In the genomic region with DNA sequence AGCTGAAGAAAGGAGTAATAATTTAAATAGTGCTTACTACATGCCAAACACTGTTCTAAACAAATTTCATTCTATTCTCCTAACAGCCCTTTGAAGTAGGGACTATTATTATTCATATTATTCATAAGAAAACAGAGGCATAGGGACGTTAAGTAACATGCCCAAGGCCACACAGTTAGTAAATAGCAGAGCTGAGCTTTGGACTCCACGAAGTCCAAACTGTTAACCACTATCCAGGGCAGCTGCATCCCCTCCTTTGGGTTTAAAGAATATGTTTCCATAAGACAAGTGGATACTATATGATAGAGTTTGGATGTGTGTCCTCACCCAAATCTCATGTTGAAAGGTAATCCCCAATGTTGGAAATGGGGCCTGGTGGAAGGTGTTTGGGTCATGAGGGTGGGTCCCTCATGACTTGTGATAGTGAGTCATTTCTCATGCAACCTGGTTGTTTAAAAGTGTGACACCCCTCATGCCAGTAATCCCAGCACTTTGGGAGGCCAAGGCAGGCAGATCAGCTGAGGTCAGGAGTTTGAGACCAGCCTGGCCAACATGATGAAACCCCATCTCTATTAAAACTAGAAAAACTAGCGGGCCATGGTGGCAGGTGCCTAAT, we compare ENCODE assay signal across 1 cellular context.
TF ChIP-seq lines count a peak whose summit lies in the region.

No MANE protein-coding gene starts in this region.

TF ChIP-seq in HepG2, 621 proteins besides CTCF, POLR2A, EP300 and RAD21 (continued from another document and continues in another):
- TF ChIP-seq, protein P1, sequence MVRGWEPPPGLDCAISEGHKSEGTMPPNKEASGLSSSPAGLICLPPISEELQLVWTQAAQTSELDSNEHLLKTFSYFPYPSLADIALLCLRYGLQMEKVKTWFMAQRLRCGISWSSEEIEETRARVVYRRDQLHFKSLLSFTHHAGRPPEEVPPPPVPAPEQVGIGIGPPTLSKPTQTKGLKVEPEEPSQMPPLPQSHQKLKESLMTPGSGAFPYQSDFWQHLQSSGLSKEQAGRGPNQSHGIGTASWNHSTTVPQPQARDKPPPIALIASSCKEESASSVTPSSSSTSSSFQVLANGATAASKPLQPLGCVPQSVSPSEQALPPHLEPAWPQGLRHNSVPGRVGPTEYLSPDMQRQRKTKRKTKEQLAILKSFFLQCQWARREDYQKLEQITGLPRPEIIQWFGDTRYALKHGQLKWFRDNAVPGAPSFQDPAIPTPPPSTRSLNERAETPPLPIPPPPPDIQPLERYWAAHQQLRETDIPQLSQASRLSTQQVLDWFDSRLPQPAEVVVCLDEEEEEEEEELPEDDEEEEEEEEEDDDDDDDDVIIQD (CRISPR knock-in tag; IDR thresholded peaks at IDR 0.05; ENCODE audit: low read depth): peak; percentile 34; the same call in 1 of the 2 replicates
- TF ChIP-seq SOX6 (IDR thresholded peaks at IDR 0.05) (no peak), SOX6 (CRISPR knock-in tag; IDR thresholded peaks at IDR 0.05) (peak; percentile 74), ELF3 (CRISPR knock-in tag; IDR thresholded peaks at IDR 0.05) (peak; percentile 33; the same call in 1 of the 2 replicates), MIER2 (CRISPR knock-in tag; IDR thresholded peaks at IDR 0.05) (peak; percentile 57; the same call in 1 of the 2 replicates), KDM6A (CRISPR knock-in tag; IDR thresholded peaks at IDR 0.05; ENCODE audit: low read depth) (peak; percentile 80), RARA (CRISPR knock-in tag; IDR thresholded peaks at IDR 0.05) (peak; percentile 52; the same call in 1 of the 2 replicates), ZNF44 (CRISPR knock-in tag; IDR thresholded peaks at IDR 0.05) (no peak), NR2F6 (IDR thresholded peaks at IDR 0.05) (no peak), NR2F6 (CRISPR knock-in tag; IDR thresholded peaks at IDR 0.05) (0 out of 2 replicates have a peak, but pooled peaks have one; percentile 12), SALL1 (CRISPR knock-in tag; IDR thresholded peaks at IDR 0.05) (peak; percentile 83; the same call in 1 of the 2 replicates), ZNF143 (CRISPR knock-in tag; IDR thresholded peaks at IDR 0.05) (no peak), STAT5B (CRISPR knock-in tag; IDR thresholded peaks at IDR 0.05) (no peak), NCOA2 (CRISPR knock-in tag; IDR thresholded peaks at IDR 0.05) (peak; percentile 50; the same call in 1 of the 2 replicates), ZNF563 (CRISPR knock-in tag; IDR thresholded peaks at IDR 0.05) (peak; percentile 80), ZNF615 (CRISPR knock-in tag; IDR thresholded peaks at IDR 0.05; ENCODE audit: borderline replicate concordance) (no peak), TARDBP (CRISPR knock-in tag; IDR thresholded peaks at IDR 0.05) (peak; percentile 70), ZMYM4 (CRISPR knock-in tag; IDR thresholded peaks at IDR 0.05) (peak; percentile 78), ZFP1 (CRISPR knock-in tag; IDR thresholded peaks at IDR 0.05) (0 out of 2 replicates have a peak, but pooled peaks have one; percentile 24), SOX13 (IDR thresholded peaks at IDR 0.05) (no peak), SOX13 (CRISPR knock-in tag; conservative IDR thresholded peaks at IDR 0.05 in 1 of 2, IDR thresholded peaks at IDR 0.05 in 1 of 2) (peak in 1 of 2 experiments; percentile 83; a peak in 2 of 4 replicates), TCF7 (IDR thresholded peaks at IDR 0.05; ENCODE audit: low read depth) (peak; percentile 65), ASH2L (IDR thresholded peaks at IDR 0.05; ENCODE audit: insufficient read length, low read depth, low read length) (peak; percentile 43), HDAC1 (CRISPR knock-in tag; IDR thresholded peaks at IDR 0.05) (peak; percentile 54; the same call in 1 of the 2 replicates), ZNF792 (CRISPR knock-in tag; IDR thresholded peaks at IDR 0.05) (peak; percentile 53; the same call in 1 of the 2 replicates), FOXK1 (CRISPR knock-in tag; IDR thresholded peaks at IDR 0.05; ENCODE audit: borderline replicate concordance, low read depth) (peak; percentile 78; the same call in 1 of the 2 replicates), TBX3 (IDR thresholded peaks at IDR 0.05; ENCODE audit: borderline replicate concordance) (no peak), CEBPB (IDR thresholded peaks at IDR 0.05; ENCODE audit: borderline replicate concordance, low read depth, low read length) (0 out of 2 replicates have a peak, but pooled peaks have one; percentile 18), KLF6 (CRISPR knock-in tag; IDR thresholded peaks at IDR 0.05) (no peak), ZMYM2 (CRISPR knock-in tag; IDR thresholded peaks at IDR 0.05) (peak; percentile 56), MEF2D (CRISPR knock-in tag; IDR thresholded peaks at IDR 0.05) (no peak), NBN (conservative IDR thresholded peaks at IDR 0.05) (no peak), KDM1A (CRISPR knock-in tag; IDR thresholded peaks at IDR 0.05) (0 out of 2 replicates have a peak, but pooled peaks have one; percentile 52), ZNF775 (CRISPR knock-in tag; IDR thresholded peaks at IDR 0.05; ENCODE audit: borderline replicate concordance) (no peak), BCL6 (CRISPR knock-in tag; IDR thresholded peaks at IDR 0.05) (peak; percentile 54), POGZ (CRISPR knock-in tag; IDR thresholded peaks at IDR 0.05) (peak; percentile 46; the same call in 1 of the 2 replicates), SMAD3 (CRISPR knock-in tag; IDR thresholded peaks at IDR 0.05) (0 out of 2 replicates have a peak, but pooled peaks have one; percentile 27), CEBPG (CRISPR knock-in tag; IDR thresholded peaks at IDR 0.05) (peak; percentile 43; the same call in 1 of the 2 replicates), ZNF253 (CRISPR knock-in tag; IDR thresholded peaks at IDR 0.05; ENCODE audit: borderline replicate concordance) (no peak), NFATC3 (CRISPR knock-in tag; IDR thresholded peaks at IDR 0.05) (no peak)
- TF ChIP-seq, protein P2, sequence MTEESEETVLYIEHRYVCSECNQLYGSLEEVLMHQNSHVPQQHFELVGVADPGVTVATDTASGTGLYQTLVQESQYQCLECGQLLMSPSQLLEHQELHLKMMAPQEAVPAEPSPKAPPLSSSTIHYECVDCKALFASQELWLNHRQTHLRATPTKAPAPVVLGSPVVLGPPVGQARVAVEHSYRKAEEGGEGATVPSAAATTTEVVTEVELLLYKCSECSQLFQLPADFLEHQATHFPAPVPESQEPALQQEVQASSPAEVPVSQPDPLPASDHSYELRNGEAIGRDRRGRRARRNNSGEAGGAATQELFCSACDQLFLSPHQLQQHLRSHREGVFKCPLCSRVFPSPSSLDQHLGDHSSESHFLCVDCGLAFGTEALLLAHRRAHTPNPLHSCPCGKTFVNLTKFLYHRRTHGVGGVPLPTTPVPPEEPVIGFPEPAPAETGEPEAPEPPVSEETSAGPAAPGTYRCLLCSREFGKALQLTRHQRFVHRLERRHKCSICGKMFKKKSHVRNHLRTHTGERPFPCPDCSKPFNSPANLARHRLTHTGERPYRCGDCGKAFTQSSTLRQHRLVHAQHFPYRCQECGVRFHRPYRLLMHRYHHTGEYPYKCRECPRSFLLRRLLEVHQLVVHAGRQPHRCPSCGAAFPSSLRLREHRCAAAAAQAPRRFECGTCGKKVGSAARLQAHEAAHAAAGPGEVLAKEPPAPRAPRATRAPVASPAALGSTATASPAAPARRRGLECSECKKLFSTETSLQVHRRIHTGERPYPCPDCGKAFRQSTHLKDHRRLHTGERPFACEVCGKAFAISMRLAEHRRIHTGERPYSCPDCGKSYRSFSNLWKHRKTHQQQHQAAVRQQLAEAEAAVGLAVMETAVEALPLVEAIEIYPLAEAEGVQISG (CRISPR knock-in tag; IDR thresholded peaks at IDR 0.05): 0 out of 2 replicates have a peak, but pooled peaks have one; percentile 13
- TF ChIP-seq, protein P3, sequence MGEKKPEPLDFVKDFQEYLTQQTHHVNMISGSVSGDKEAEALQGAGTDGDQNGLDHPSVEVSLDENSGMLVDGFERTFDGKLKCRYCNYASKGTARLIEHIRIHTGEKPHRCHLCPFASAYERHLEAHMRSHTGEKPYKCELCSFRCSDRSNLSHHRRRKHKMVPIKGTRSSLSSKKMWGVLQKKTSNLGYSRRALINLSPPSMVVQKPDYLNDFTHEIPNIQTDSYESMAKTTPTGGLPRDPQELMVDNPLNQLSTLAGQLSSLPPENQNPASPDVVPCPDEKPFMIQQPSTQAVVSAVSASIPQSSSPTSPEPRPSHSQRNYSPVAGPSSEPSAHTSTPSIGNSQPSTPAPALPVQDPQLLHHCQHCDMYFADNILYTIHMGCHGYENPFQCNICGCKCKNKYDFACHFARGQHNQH (CRISPR knock-in tag; IDR thresholded peaks at IDR 0.05): 0 out of 2 replicates have a peak, but pooled peaks have one; percentile 39
- TF ChIP-seq, protein P4, sequence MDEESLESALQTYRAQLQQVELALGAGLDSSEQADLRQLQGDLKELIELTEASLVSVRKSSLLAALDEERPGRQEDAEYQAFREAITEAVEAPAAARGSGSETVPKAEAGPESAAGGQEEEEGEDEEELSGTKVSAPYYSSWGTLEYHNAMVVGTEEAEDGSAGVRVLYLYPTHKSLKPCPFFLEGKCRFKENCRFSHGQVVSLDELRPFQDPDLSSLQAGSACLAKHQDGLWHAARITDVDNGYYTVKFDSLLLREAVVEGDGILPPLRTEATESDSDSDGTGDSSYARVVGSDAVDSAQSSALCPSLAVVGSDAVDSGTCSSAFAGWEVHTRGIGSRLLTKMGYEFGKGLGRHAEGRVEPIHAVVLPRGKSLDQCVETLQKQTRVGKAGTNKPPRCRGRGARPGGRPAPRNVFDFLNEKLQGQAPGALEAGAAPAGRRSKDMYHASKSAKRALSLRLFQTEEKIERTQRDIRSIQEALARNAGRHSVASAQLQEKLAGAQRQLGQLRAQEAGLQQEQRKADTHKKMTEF (CRISPR knock-in tag; IDR thresholded peaks at IDR 0.05): peak; percentile 32; the same call in 1 of the 2 replicates
- TF ChIP-seq, protein P5, sequence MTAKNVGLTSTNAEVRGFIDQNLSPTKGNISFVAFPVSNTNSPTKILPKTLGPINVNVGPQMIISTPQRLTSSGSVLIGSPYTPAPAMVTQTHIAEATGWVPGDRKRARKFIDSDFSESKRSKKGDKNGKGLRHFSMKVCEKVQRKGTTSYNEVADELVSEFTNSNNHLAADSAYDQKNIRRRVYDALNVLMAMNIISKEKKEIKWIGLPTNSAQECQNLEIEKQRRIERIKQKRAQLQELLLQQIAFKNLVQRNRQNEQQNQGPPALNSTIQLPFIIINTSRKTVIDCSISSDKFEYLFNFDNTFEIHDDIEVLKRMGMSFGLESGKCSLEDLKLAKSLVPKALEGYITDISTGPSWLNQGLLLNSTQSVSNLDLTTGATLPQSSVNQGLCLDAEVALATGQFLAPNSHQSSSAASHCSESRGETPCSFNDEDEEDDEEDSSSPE (CRISPR knock-in tag; IDR thresholded peaks at IDR 0.05): no peak
- TF ChIP-seq, protein P6, sequence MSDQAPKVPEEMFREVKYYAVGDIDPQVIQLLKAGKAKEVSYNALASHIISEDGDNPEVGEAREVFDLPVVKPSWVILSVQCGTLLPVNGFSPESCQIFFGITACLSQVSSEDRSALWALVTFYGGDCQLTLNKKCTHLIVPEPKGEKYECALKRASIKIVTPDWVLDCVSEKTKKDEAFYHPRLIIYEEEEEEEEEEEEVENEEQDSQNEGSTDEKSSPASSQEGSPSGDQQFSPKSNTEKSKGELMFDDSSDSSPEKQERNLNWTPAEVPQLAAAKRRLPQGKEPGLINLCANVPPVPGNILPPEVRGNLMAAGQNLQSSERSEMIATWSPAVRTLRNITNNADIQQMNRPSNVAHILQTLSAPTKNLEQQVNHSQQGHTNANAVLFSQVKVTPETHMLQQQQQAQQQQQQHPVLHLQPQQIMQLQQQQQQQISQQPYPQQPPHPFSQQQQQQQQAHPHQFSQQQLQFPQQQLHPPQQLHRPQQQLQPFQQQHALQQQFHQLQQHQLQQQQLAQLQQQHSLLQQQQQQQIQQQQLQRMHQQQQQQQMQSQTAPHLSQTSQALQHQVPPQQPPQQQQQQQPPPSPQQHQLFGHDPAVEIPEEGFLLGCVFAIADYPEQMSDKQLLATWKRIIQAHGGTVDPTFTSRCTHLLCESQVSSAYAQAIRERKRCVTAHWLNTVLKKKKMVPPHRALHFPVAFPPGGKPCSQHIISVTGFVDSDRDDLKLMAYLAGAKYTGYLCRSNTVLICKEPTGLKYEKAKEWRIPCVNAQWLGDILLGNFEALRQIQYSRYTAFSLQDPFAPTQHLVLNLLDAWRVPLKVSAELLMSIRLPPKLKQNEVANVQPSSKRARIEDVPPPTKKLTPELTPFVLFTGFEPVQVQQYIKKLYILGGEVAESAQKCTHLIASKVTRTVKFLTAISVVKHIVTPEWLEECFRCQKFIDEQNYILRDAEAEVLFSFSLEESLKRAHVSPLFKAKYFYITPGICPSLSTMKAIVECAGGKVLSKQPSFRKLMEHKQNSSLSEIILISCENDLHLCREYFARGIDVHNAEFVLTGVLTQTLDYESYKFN (CRISPR knock-in tag; conservative IDR thresholded peaks at IDR 0.05): peak; percentile 87
- TF ChIP-seq, protein P7, sequence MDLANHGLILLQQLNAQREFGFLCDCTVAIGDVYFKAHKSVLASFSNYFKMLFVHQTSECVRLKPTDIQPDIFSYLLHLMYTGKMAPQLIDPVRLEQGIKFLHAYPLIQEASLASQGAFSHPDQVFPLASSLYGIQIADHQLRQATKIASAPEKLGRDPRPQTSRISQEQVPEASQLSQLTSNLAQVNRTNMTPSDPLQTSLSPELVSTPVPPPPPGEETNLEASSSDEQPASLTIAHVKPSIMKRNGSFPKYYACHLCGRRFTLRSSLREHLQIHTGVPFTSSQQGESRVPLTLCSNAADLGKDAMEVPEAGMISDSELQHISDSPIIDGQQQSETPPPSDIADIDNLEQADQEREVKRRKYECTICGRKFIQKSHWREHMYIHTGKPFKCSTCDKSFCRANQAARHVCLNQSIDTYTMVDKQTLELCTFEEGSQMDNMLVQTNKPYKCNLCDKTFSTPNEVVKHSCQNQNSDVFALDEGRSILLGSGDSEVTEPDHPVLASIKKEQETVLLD (CRISPR knock-in tag; IDR thresholded peaks at IDR 0.05; ENCODE audit: low read depth): no peak
- TF ChIP-seq, protein P8, sequence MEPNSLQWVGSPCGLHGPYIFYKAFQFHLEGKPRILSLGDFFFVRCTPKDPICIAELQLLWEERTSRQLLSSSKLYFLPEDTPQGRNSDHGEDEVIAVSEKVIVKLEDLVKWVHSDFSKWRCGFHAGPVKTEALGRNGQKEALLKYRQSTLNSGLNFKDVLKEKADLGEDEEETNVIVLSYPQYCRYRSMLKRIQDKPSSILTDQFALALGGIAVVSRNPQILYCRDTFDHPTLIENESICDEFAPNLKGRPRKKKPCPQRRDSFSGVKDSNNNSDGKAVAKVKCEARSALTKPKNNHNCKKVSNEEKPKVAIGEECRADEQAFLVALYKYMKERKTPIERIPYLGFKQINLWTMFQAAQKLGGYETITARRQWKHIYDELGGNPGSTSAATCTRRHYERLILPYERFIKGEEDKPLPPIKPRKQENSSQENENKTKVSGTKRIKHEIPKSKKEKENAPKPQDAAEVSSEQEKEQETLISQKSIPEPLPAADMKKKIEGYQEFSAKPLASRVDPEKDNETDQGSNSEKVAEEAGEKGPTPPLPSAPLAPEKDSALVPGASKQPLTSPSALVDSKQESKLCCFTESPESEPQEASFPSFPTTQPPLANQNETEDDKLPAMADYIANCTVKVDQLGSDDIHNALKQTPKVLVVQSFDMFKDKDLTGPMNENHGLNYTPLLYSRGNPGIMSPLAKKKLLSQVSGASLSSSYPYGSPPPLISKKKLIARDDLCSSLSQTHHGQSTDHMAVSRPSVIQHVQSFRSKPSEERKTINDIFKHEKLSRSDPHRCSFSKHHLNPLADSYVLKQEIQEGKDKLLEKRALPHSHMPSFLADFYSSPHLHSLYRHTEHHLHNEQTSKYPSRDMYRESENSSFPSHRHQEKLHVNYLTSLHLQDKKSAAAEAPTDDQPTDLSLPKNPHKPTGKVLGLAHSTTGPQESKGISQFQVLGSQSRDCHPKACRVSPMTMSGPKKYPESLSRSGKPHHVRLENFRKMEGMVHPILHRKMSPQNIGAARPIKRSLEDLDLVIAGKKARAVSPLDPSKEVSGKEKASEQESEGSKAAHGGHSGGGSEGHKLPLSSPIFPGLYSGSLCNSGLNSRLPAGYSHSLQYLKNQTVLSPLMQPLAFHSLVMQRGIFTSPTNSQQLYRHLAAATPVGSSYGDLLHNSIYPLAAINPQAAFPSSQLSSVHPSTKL (CRISPR knock-in tag; IDR thresholded peaks at IDR 0.05): peak; percentile 84
